1 cellular context compared by ENCODE assay signal in the genomic region with DNA sequence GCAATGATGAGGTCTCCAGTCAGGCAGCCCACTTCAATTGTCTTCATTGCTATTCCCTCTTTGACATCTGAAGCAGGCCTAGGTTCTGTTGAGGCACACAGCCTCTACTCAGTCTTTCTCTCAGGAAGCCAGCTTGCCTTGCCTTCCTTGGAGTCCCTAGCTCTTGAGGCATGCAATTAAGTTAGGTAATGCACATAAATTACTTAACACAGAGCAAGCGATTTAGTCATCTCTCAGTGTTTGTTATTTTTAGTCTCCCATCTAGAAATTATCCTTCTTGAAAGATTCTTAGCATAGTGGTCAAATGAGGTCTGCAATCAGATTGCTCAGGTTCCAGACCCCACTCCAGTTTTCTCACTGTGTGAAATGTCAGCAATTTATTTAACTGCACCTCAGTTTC.
TF ChIP-seq lines count a peak whose summit lies in the region.

No MANE protein-coding gene starts in this region.

TF ChIP-seq in A549, 52 proteins besides CTCF, POLR2A, EP300 and RAD21 (continued from another document):
- TF ChIP-seq, protein P1, sequence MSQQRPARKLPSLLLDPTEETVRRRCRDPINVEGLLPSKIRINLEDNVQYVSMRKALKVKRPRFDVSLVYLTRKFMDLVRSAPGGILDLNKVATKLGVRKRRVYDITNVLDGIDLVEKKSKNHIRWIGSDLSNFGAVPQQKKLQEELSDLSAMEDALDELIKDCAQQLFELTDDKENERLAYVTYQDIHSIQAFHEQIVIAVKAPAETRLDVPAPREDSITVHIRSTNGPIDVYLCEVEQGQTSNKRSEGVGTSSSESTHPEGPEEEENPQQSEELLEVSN (IDR thresholded peaks at IDR 0.05; ENCODE audit: borderline replicate concordance, low read depth) = no peak
- TF ChIP-seq TP53 (CRISPR knock-in tag; IDR thresholded peaks at IDR 0.05) = no peak
- no peak for TF ChIP-seq NFE2L2 (conservative IDR thresholded peaks at IDR 0.05; ENCODE audit: low read length)
- no peak for TF ChIP-seq ZFP36 (IDR thresholded peaks at IDR 0.05; ENCODE audit: borderline replicate concordance, partially characterized antibody)
- no peak for TF ChIP-seq MYC (IDR thresholded peaks at IDR 0.05; ENCODE audit: borderline replicate concordance, low read length)
- TF ChIP-seq, protein P2, sequence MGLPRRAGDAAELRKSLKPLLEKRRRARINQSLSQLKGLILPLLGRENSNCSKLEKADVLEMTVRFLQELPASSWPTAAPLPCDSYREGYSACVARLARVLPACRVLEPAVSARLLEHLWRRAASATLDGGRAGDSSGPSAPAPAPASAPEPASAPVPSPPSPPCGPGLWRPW (IDR thresholded peaks at IDR 0.05) = no peak
- no peak for TF ChIP-seq HDAC2 (IDR thresholded peaks at IDR 0.05)
TF ChIP-seq in A549: peak in this region for 0.
